In the genomic region with DNA sequence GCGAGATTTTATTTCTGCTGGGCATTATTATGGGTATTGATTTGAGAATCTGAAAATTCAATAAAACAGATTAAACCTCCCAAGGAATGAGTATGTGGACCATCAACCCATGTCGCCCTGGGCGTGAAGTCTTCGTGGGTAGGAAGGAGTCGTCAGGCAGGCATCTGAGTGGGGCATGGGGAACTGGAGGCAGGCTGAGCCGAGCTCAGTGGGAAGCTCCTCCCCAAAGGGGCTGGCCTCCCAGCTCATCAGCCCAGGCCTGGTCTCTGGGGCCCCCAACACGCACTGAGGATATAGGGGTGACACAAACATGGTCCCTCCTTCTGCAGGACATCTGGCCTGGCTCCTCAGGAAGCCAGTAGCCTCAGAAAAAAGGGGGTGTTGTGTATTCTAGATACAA, we compare ENCODE assay signal across 13 cellular contexts.
DNase-seq lines count a peak whose midpoint lies in the region; ATAC-seq and TF ChIP-seq lines count a peak whose summit lies in the region.
"Had no signal": no experiment of that assay in that cellular context is flagged by ENCODE, and none has a peak within 500 bp of the region (broad histone marks: within the 10 kb centered on the region; RNA-seq: fewer than 3 reads in every experiment).

No MANE protein-coding gene starts in this region.

- peak; percentile 25 for DNase-seq in activated CD8-positive, alpha-beta memory T cell treated with anti-CD3 and anti-CD28 coated beads, Interleukin-2, amount 10 ng/mL, durations not matched to agents 7 days and 5 days
- DNase-seq in activated CD8-positive, alpha-beta memory T cell treated with anti-CD3 and anti-CD28 coated beads for 24 hours, result no peak
- no peak for DNase-seq in WTC11 (ENCODE audit: low spot score)
- DNase-seq in left lobe of liver (ENCODE audit: low spot score), result peak; percentile 16
- no peak for DNase-seq in NCI-H2029 (lab: John Stamatoyannopoulos, UW)
- DNase-seq in occipital lobe (lab: John Stamatoyannopoulos, UW), result no peak
- DNase-seq in activated effector memory CD4-positive, alpha-beta T cell treated with Interleukin-2 at 50 U/mL for 16 hours, result no peak
- DNase-seq: AML-193; Caco-2; CD4-positive, alpha-beta T cell; HCEC 1CT; HFFc6 had no signal

- POLR2A ChIA-PET in WTC11 (lab: Charles Lee), result no interaction called here

- H3K9me3 Mint-ChIP-seq in activated CD8-positive, alpha-beta memory T cell treated with anti-CD3 and anti-CD28 coated beads, Interleukin-2, amount 10 ng/mL, durations not matched to agents 7 days and 5 days (ENCODE audit: low read depth), result peaks cover 3% of the 10 kb centered on the region
- peaks cover 6% of the 10 kb centered on the region for H3K9me3 Mint-ChIP-seq in WTC11
- H3K9me3 Mint-ChIP-seq: CD4-positive, alpha-beta T cell had no signal

- no peaks in the 10 kb centered on the region for H3K36me3 Mint-ChIP-seq in activated CD8-positive, alpha-beta memory T cell treated with anti-CD3 and anti-CD28 coated beads, Interleukin-2, amount 10 ng/mL, durations not matched to agents 7 days and 5 days
- H3K36me3 Mint-ChIP-seq in WTC11, result no peaks in the 10 kb centered on the region

- no peaks in the 10 kb centered on the region for H3K27me3 Mint-ChIP-seq in activated CD8-positive, alpha-beta memory T cell treated with anti-CD3 and anti-CD28 coated beads, Interleukin-2, amount 10 ng/mL, durations not matched to agents 7 days and 5 days
- H3K27me3 Mint-ChIP-seq in WTC11 (ENCODE audit: low read depth), result peaks cover 52% of the 10 kb centered on the region

- H3K4me3 Mint-ChIP-seq in activated CD8-positive, alpha-beta memory T cell treated with anti-CD3 and anti-CD28 coated beads, Interleukin-2, amount 10 ng/mL, durations not matched to agents 7 days and 5 days, result no peak overlapping the region
- H3K4me3 Mint-ChIP-seq in WTC11, result no peak overlapping the region
- H3K4me3 Mint-ChIP-seq: CD4-positive, alpha-beta T cell; HFFc6 had no signal

- CTCF ChIA-PET in activated CD8-positive, alpha-beta memory T cell treated with anti-CD3 and anti-CD28 coated beads, Interleukin-2, amount 10 ng/mL, durations not matched to agents 7 days and 5 days (lab: Charles Lee), result no interaction called here
- CTCF ChIA-PET in WTC11 (lab: Charles Lee), result interaction anchor here (1.0 to 1.1 kb wide), 3 partner anchors 56 to 109 kb away, joined by 3 to 5 read pairs (median 4); no protein-coding TSS in a partner anchor

- H3K4me1 Mint-ChIP-seq in activated CD8-positive, alpha-beta memory T cell treated with anti-CD3 and anti-CD28 coated beads, Interleukin-2, amount 10 ng/mL, durations not matched to agents 7 days and 5 days, result no peaks in the 10 kb centered on the region
- peaks cover 12% of the 10 kb centered on the region for H3K4me1 Mint-ChIP-seq in WTC11

- H3K27ac Mint-ChIP-seq in activated CD8-positive, alpha-beta memory T cell treated with anti-CD3 and anti-CD28 coated beads, Interleukin-2, amount 10 ng/mL, durations not matched to agents 7 days and 5 days, result no peak overlapping the region
- H3K27ac Mint-ChIP-seq in WTC11, result no peak overlapping the region
- H3K27ac Mint-ChIP-seq: CD4-positive, alpha-beta T cell; HFFc6 had no signal

- TF ChIP-seq CTCF in WTC11 (IDR thresholded peaks at IDR 0.05), result no peak

- no peak for ATAC-seq in activated CD8-positive, alpha-beta memory T cell treated with anti-CD3 and anti-CD28 coated beads, Interleukin-2, amount 10 ng/mL, durations not matched to agents 7 days and 5 days
- ATAC-seq in WTC11, result peak; percentile 19; the same call in 1 of the 2 replicates
- ATAC-seq in left lobe of liver, result no peak
- no peak for ATAC-seq in GM19395 (IDR thresholded peaks at IDR 0.05; ENCODE audit: unreplicated experiment)

TF ChIP-seq in WTC11, 78 proteins besides CTCF, POLR2A, EP300 and RAD21:
- no peak for TF ChIP-seq EMX1 (CRISPR knock-in tag; IDR thresholded peaks at IDR 0.05)

Comparison
In these comparisons a context has a peak if more than half of its experiments do, and no peak if none do; other contexts are left out.
1. DNase-seq: peak in activated CD8-positive, alpha-beta memory T cell treated with anti-CD3 and anti-CD28 coated beads, Interleukin-2, amount 10 ng/mL, durations not matched to agents 7 days and 5 days (single experiment) and left lobe of liver (single experiment); none in activated CD8-positive, alpha-beta memory T cell treated with anti-CD3 and anti-CD28 coated beads for 24 hours (single experiment), WTC11 (single experiment), NCI-H2029 (single experiment), occipital lobe (single experiment) and activated effector memory CD4-positive, alpha-beta T cell treated with Interleukin-2 at 50 U/mL for 16 hours (single experiment).